37 cellular contexts compared by ENCODE assay signal in the genomic region with DNA sequence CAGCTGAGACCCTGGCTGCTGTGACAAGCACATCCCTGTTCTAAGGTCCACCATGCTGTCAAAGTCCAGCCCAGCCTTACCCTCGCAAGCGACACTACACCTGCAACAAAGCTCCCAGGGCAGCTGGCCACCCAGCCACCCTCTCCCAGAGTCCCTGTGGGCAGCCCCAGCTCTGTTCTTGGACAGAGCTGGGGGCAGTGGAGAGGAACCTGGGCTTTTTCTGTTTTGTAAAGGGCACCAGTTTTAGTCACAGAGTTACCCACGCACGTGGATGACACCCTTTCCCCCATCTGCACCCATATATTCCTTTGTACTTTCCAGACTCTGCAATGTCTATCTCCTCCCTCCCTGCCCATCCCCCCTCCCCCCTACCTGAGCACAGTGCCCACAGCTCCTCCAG. TPM values are rescaled to one million over a fixed set of nuclear protein-coding genes. Genes with fewer than 3 reads are reported as not detected.
"Had no signal": no experiment of that assay in that cellular context is flagged by ENCODE, and none has a peak within 500 bp of the region (broad histone marks: within the 10 kb centered on the region; RNA-seq: fewer than 3 reads in every experiment).

No MANE protein-coding gene starts in this region.

- DNase-seq: activated B cell treated with CpG ODN at 0.5 μM for 24 hours; activated CD4-positive, alpha-beta memory T cell treated with anti-CD3 and anti-CD28 coated beads for 36 hours; activated CD4-positive, alpha-beta T cell treated with anti-CD3 and anti-CD28 coated beads for 4 hours; activated CD4-positive, alpha-beta T cell treated with anti-CD3 and anti-CD28 coated beads, Interleukin-2, amount 10 ng/mL, durations not matched to agents 24 days and 14 days; activated CD4-positive, alpha-beta T cell treated with anti-CD3 and anti-CD28 coated beads, Interleukin-2, amount 50 U/mL, for 1 hour; activated CD4-positive, alpha-beta T cell treated with anti-CD3 and anti-CD28 coated beads, Interleukin-2, amount 50 U/mL, for 4 hours; activated CD4-positive, CD25-positive, alpha-beta regulatory T cell treated with anti-CD3 and anti-CD28 coated beads, Interleukin-2, amount 50 U/mL, for 72 hours; activated CD8-positive, alpha-beta memory T cell treated with anti-CD3 and anti-CD28 coated beads, Interleukin-2, amount 50 U/mL, for 4 hours; activated effector memory CD4-positive, alpha-beta T cell treated with anti-CD3 and anti-CD28 coated beads, Interleukin-2, amount 50 U/mL, for 16 hours; activated gamma-delta T cell treated with Interleukin-2 at 50 U/mL for 16 hours; activated naive CD4-positive, alpha-beta T cell; activated naive CD4-positive, alpha-beta T cell treated with anti-CD3 and anti-CD28 coated beads for 36 hours; activated naive CD4-positive, alpha-beta T cell treated with anti-CD3 and anti-CD28 coated beads, Interleukin-2, amount 50 U/mL, for 16 hours; activated naive CD8-positive, alpha-beta T cell treated with anti-CD3 and anti-CD28 coated beads for 36 hours; activated T-cell treated with anti-CD3 and anti-CD28 coated beads for 4 hours; activated T-cell treated with anti-CD3 and anti-CD28 coated beads, Interleukin-2, amount 50 U/mL, for 1 hour; activated T-cell treated with anti-CD3 and anti-CD28 coated beads, Interleukin-2, amount 50 U/mL, for 4 hours; activated T-cell treated with anti-CD3 and anti-CD28 coated beads, Interleukin-2, amount 50 U/mL, for 72 hours; adrenal gland; amniotic stem cell; aorta; body of pancreas; brain microvascular endothelial cell; central memory CD4-positive, alpha-beta T cell; T-helper 1 cell; T-helper 2 cell; T-helper 9 cell had no signal

- H3K4me3 Mint-ChIP-seq: activated B cell treated with CpG ODN at 0.5 μM for 24 hours; activated CD4-positive, alpha-beta memory T cell treated with anti-CD3 and anti-CD28 coated beads for 36 hours; activated CD4-positive, alpha-beta T cell treated with anti-CD3 and anti-CD28 coated beads, Interleukin-2, amount 10 ng/mL, durations not matched to agents 24 days and 14 days; activated naive CD4-positive, alpha-beta T cell treated with anti-CD3 and anti-CD28 coated beads for 36 hours; activated naive CD8-positive, alpha-beta T cell treated with anti-CD3 and anti-CD28 coated beads for 36 hours; activated T-cell treated with anti-CD3 and anti-CD28 coated beads, Interleukin-2, amount 50 U/mL, for 4 hours; activated T-cell treated with anti-CD3 and anti-CD28 coated beads, Interleukin-2, amount 50 U/mL, for 72 hours; activated T-helper 1 cell treated with anti-CD3 and anti-CD28 coated beads, Interleukin-12 subunit alpha, Interleukin-12 subunit beta, Interleukin-2, Interleukin-4 antibody, amounts not matched to agents 30 ng/mL and 10 ng/mL and 1 ng/mL, durations not matched to agents 14 hours and 24 hours and 36 hours; activated T-helper 17 cell treated with anti-CD3 and anti-CD28 coated beads, Interleukin-2, amount 50 U/mL, for 72 hours; T-helper 1 cell treated with Interleukin-12 subunit alpha and Interleukin-12 subunit beta and Interleukin-4 antibody, amounts not matched to agents 30 μg/mL and 1 μg/mL, for 36 hours; T-helper 2 cell treated with Interferon-gamma antibody and Interleukin-4, amounts not matched to agents 5 μg/mL and 100 μg/mL, for 36 hours had no signal

- H3K4me3 ChIP-seq: adrenal gland, body of pancreas, breast epithelium had no signal

- H3K9me3 ChIP-seq: adrenal gland, body of pancreas, breast epithelium had no signal

- H3K36me3 ChIP-seq: adrenal gland, brain microvascular endothelial cell, breast epithelium had no signal

- ATAC-seq: activated naive CD4-positive, alpha-beta T cell treated with anti-CD3 and anti-CD28 coated beads, Interleukin-2, amount 50 U/mL, for 72 hours; activated T-cell treated with anti-CD3 and anti-CD28 coated beads, Interleukin-2, amount 50 U/mL, for 4 hours; activated T-cell treated with anti-CD3 and anti-CD28 coated beads, Interleukin-2, amount 50 U/mL, for 72 hours; activated T-helper 17 cell treated with anti-CD3 and anti-CD28 coated beads, Interleukin-2, amount 50 U/mL, for 72 hours; body of pancreas had no signal

- H3K9me3 Mint-ChIP-seq: activated B cell treated with CpG ODN at 0.5 μM for 24 hours; activated CD4-positive, alpha-beta memory T cell treated with anti-CD3 and anti-CD28 coated beads for 36 hours; activated CD4-positive, alpha-beta T cell treated with anti-CD3 and anti-CD28 coated beads, Interleukin-2, amount 10 ng/mL, durations not matched to agents 24 days and 14 days; activated naive CD4-positive, alpha-beta T cell treated with anti-CD3 and anti-CD28 coated beads for 36 hours; activated naive CD4-positive, alpha-beta T cell treated with anti-CD3 and anti-CD28 coated beads, Interleukin-2, amount 50 U/mL, for 72 hours; activated naive CD8-positive, alpha-beta T cell treated with anti-CD3 and anti-CD28 coated beads for 36 hours; activated T-cell treated with anti-CD3 and anti-CD28 coated beads, Interleukin-2, amount 50 U/mL, for 4 hours; activated T-cell treated with anti-CD3 and anti-CD28 coated beads, Interleukin-2, amount 50 U/mL, for 72 hours; activated T-helper 1 cell treated with anti-CD3 and anti-CD28 coated beads, Interleukin-12 subunit alpha, Interleukin-12 subunit beta, Interleukin-2, Interleukin-4 antibody, amounts not matched to agents 30 ng/mL and 10 ng/mL and 1 ng/mL, durations not matched to agents 14 hours and 24 hours and 36 hours; activated T-helper 17 cell treated with anti-CD3 and anti-CD28 coated beads, Interleukin-2, amount 50 U/mL, for 72 hours; T-helper 1 cell treated with Interleukin-12 subunit alpha and Interleukin-12 subunit beta and Interleukin-4 antibody, amounts not matched to agents 30 μg/mL and 1 μg/mL, for 36 hours; T-helper 2 cell treated with Interferon-gamma antibody and Interleukin-4, amounts not matched to agents 5 μg/mL and 100 μg/mL, for 36 hours had no signal

- H3K27me3 ChIP-seq: adrenal gland, body of pancreas, brain microvascular endothelial cell, breast epithelium had no signal

- H3K36me3 Mint-ChIP-seq: activated CD4-positive, alpha-beta memory T cell treated with anti-CD3 and anti-CD28 coated beads for 36 hours; activated naive CD4-positive, alpha-beta T cell treated with anti-CD3 and anti-CD28 coated beads, Interleukin-2, amount 50 U/mL, for 72 hours; activated naive CD8-positive, alpha-beta T cell treated with anti-CD3 and anti-CD28 coated beads for 36 hours had no signal

- H3K27me3 Mint-ChIP-seq: activated CD4-positive, alpha-beta T cell treated with anti-CD3 and anti-CD28 coated beads, Interleukin-2, amount 10 ng/mL, durations not matched to agents 24 days and 14 days had no signal

- FAIRE-seq: astrocyte, TTC549 had no signal

- H3K4me1 Mint-ChIP-seq: activated B cell treated with CpG ODN at 0.5 μM for 24 hours had no signal

- H3K27ac Mint-ChIP-seq: activated B cell treated with CpG ODN at 0.5 μM for 24 hours; activated CD4-positive, alpha-beta memory T cell treated with anti-CD3 and anti-CD28 coated beads for 36 hours; activated CD4-positive, alpha-beta T cell treated with anti-CD3 and anti-CD28 coated beads, Interleukin-2, amount 10 ng/mL, durations not matched to agents 24 days and 14 days; activated naive CD4-positive, alpha-beta T cell treated with anti-CD3 and anti-CD28 coated beads for 36 hours; activated naive CD8-positive, alpha-beta T cell treated with anti-CD3 and anti-CD28 coated beads for 36 hours; activated T-cell treated with anti-CD3 and anti-CD28 coated beads, Interleukin-2, amount 50 U/mL, for 72 hours; activated T-helper 1 cell treated with anti-CD3 and anti-CD28 coated beads, Interleukin-12 subunit alpha, Interleukin-12 subunit beta, Interleukin-2, Interleukin-4 antibody, amounts not matched to agents 30 ng/mL and 10 ng/mL and 1 ng/mL, durations not matched to agents 14 hours and 24 hours and 36 hours; activated T-helper 17 cell treated with anti-CD3 and anti-CD28 coated beads, Interleukin-2, amount 50 U/mL, for 72 hours; T-helper 1 cell treated with Interleukin-12 subunit alpha and Interleukin-12 subunit beta and Interleukin-4 antibody, amounts not matched to agents 30 μg/mL and 1 μg/mL, for 36 hours; T-helper 2 cell treated with Interferon-gamma antibody and Interleukin-4, amounts not matched to agents 5 μg/mL and 100 μg/mL, for 36 hours had no signal

- H3K27ac ChIP-seq: adrenal gland, body of pancreas, brain microvascular endothelial cell, breast epithelium, VCaP had no signal

- H3K4me1 ChIP-seq: adrenal gland, body of pancreas, breast epithelium had no signal

RNA-seq across cellular contexts. Expression of a gene that starts 38.9 kb away (rescaled TPM):
- total RNA-seq: activated B cell treated with CpG ODN at 0.5 μM for 24 hours; activated CD4-positive, alpha-beta memory T cell treated with anti-CD3 and anti-CD28 coated beads for 36 hours; activated CD4-positive, alpha-beta T cell treated with anti-CD3 and anti-CD28 coated beads, Interleukin-2, amount 10 ng/mL, durations not matched to agents 24 days and 14 days; activated CD8-positive, alpha-beta memory T cell treated with anti-CD3 and anti-CD28 coated beads for 36 hours; activated naive CD4-positive, alpha-beta T cell treated with anti-CD3 and anti-CD28 coated beads for 36 hours; activated naive CD4-positive, alpha-beta T cell treated with anti-CD3 and anti-CD28 coated beads, Interleukin-2, amount 50 U/mL, for 72 hours; activated naive CD8-positive, alpha-beta T cell treated with anti-CD3 and anti-CD28 coated beads for 36 hours; activated T-cell treated with anti-CD3 and anti-CD28 coated beads, Interleukin-2, amount 50 U/mL, for 4 hours; activated T-cell treated with anti-CD3 and anti-CD28 coated beads, Interleukin-2, amount 50 U/mL, for 72 hours; activated T-helper 1 cell treated with anti-CD3 and anti-CD28 coated beads, Interleukin-12 subunit alpha, Interleukin-12 subunit beta, Interleukin-2, Interleukin-4 antibody, amounts not matched to agents 30 ng/mL and 10 ng/mL and 1 ng/mL, durations not matched to agents 14 hours and 24 hours and 36 hours; activated T-helper 17 cell treated with anti-CD3 and anti-CD28 coated beads, Interleukin-2, amount 50 U/mL, for 72 hours had no signal
